Comparison of ENCODE assay signal across 13 cellular contexts in the genomic region with DNA sequence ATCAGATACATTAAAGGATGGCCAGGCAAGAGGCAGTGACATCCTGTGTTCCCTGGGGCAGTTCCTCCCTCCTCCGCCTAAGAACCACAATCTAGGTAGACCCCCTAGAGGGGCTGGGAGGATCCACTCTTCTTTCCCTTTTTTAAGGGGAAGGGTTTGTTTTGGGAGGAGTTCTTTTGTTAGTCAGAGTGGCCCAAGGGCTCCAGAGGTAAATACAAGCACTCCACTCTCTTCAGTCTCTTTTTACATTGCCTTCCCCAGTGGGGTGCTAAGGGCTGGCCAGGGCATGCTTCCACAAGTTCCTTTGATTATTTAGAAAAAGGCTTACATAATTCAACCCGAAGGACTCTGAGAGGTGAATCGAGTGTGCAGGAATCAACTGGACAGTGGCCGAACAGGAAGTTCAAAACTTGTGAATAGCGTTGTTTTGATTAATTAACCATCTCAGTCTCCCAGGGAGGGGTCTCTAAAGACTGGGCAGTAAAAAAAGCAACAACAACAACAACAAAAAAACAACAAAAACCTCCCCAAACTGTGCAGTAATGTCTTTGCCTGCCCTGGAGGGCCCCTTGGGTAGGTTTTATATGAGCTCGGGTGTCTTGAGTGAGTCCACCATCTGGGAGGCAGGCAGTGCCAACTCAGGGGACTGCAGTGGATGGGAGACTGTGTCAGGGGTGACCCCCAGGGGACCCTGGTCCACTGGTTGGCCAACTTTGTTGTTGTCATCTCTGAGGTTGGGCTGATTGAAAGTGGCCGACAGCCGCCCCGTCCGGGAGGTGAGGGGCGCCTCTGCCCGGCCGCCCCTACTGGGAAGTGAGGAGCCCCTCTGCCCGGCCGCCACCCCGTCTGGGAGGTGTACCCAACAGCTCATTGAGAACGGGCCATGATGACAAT. TPM values are rescaled to one million over a fixed set of nuclear protein-coding genes. Genes with fewer than 3 reads are reported as not detected.
DNase-seq lines count a peak whose midpoint lies in the region; ATAC-seq and TF ChIP-seq lines count a peak whose summit lies in the region.
"Had no signal": no experiment of that assay in that cellular context is flagged by ENCODE, and none has a peak within 500 bp of the region (broad histone marks: within the 10 kb centered on the region; RNA-seq: fewer than 3 reads in every experiment).

No MANE protein-coding gene starts in this region.

- H3K27me3 Mint-ChIP-seq in activated CD8-positive, alpha-beta memory T cell treated with anti-CD3 and anti-CD28 coated beads, Interleukin-2, amount 10 ng/mL, durations not matched to agents 7 days and 5 days = peaks cover 2% of the 10 kb centered on the region
- H3K27me3 Mint-ChIP-seq in stimulated activated naive CD8-positive, alpha-beta T cell treated with anti-CD3 and anti-CD28 coated beads, Interleukin-15, amount 100 ng/mL, for 72 hours = no peaks in the 10 kb centered on the region

- CTCF ChIA-PET in activated CD8-positive, alpha-beta memory T cell treated with anti-CD3 and anti-CD28 coated beads, Interleukin-2, amount 10 ng/mL, durations not matched to agents 7 days and 5 days (lab: Charles Lee) = interaction anchor here (1.3 to 6.6 kb wide), 3 partner anchors 12 to 93 kb away, joined by 3 to 38 read pairs (median 8); no protein-coding TSS in a partner anchor

- no peak for ATAC-seq in activated CD8-positive, alpha-beta memory T cell treated with anti-CD3 and anti-CD28 coated beads, Interleukin-2, amount 10 ng/mL, durations not matched to agents 7 days and 5 days
- peak; percentile 45 for ATAC-seq in stimulated activated naive CD8-positive, alpha-beta T cell treated with anti-CD3 and anti-CD28 coated beads, Interleukin-15, amount 100 ng/mL, for 72 hours
- ATAC-seq in GM18519 (IDR thresholded peaks at IDR 0.05; ENCODE audit: low FRiP score, unreplicated experiment) (no peak), GM18907 (IDR thresholded peaks at IDR 0.05; ENCODE audit: unreplicated experiment) (no peak)

- H3K36me3 Mint-ChIP-seq in activated CD8-positive, alpha-beta memory T cell treated with anti-CD3 and anti-CD28 coated beads, Interleukin-2, amount 10 ng/mL, durations not matched to agents 7 days and 5 days = peaks cover 15% of the 10 kb centered on the region

- no peak overlapping the region for H3K4me3 Mint-ChIP-seq in activated CD8-positive, alpha-beta memory T cell treated with anti-CD3 and anti-CD28 coated beads, Interleukin-2, amount 10 ng/mL, durations not matched to agents 7 days and 5 days
- H3K4me3 Mint-ChIP-seq in stimulated activated naive CD8-positive, alpha-beta T cell treated with anti-CD3 and anti-CD28 coated beads, Interleukin-15, amount 100 ng/mL, for 72 hours = no peak overlapping the region

- peaks cover 25% of the 10 kb centered on the region for H3K4me1 Mint-ChIP-seq in activated CD8-positive, alpha-beta memory T cell treated with anti-CD3 and anti-CD28 coated beads, Interleukin-2, amount 10 ng/mL, durations not matched to agents 7 days and 5 days
- peaks cover 50% of the 10 kb centered on the region for H3K4me1 Mint-ChIP-seq in stimulated activated naive CD8-positive, alpha-beta T cell treated with anti-CD3 and anti-CD28 coated beads, Interleukin-15, amount 100 ng/mL, for 72 hours

- H3K9me3 Mint-ChIP-seq in activated CD8-positive, alpha-beta memory T cell treated with anti-CD3 and anti-CD28 coated beads, Interleukin-2, amount 10 ng/mL, durations not matched to agents 7 days and 5 days (ENCODE audit: low read depth) = peaks cover 2% of the 10 kb centered on the region
- no peaks in the 10 kb centered on the region for H3K9me3 Mint-ChIP-seq in stimulated activated naive CD8-positive, alpha-beta T cell treated with anti-CD3 and anti-CD28 coated beads, Interleukin-15, amount 100 ng/mL, for 72 hours

- DNase-seq in activated CD8-positive, alpha-beta memory T cell treated with anti-CD3 and anti-CD28 coated beads, Interleukin-2, amount 10 ng/mL, durations not matched to agents 7 days and 5 days = no peak
- no peak for DNase-seq in activated CD8-positive, alpha-beta memory T cell treated with anti-CD3 and anti-CD28 coated beads, Interleukin-2, amount 50 U/mL, for 4 hours
- DNase-seq in epithelial cell of prostate (ENCODE audit: low read depth, low spot score) (no peak), occipital lobe (lab: John Stamatoyannopoulos, UW) (no peak)
- no peak for DNase-seq in stimulated activated naive CD8-positive, alpha-beta T cell treated with anti-CD3 and anti-CD28 coated beads, Interleukin-15, amount 100 ng/mL, for 72 hours
- DNase-seq: ACHN; stimulated activated CD4-positive, alpha-beta T cell treated with anti-CD3 and anti-CD28 coated beads, Interleukin-15, amount 100 ng/mL, for 24 hours; tibial artery had no signal

- H3K27ac ChIP-seq in epithelial cell of prostate = peak overlapping the region; percentile 68
- H3K27ac ChIP-seq: tibial artery had no signal

- H3K27ac Mint-ChIP-seq in activated CD8-positive, alpha-beta memory T cell treated with anti-CD3 and anti-CD28 coated beads, Interleukin-2, amount 10 ng/mL, durations not matched to agents 7 days and 5 days = peak overlapping the region; percentile 54
- H3K27ac Mint-ChIP-seq in stimulated activated naive CD8-positive, alpha-beta T cell treated with anti-CD3 and anti-CD28 coated beads, Interleukin-15, amount 100 ng/mL, for 72 hours = peak overlapping the region in 1 of 2 donors; percentile 72

TF ChIP-seq in PFSK-1, 5 proteins besides CTCF, POLR2A, EP300 and RAD21:
- TF ChIP-seq TAF1 (IDR thresholded peaks at IDR 0.05; ENCODE audit: borderline replicate concordance, insufficient read depth, low read length) (no peak), FOXP2 (optimal IDR thresholded peaks at IDR 0.05; ENCODE audit: borderline replicate concordance, extremely low read depth, extremely low read length, insufficient read depth) (no peak), SIN3A (IDR thresholded peaks at IDR 0.05; ENCODE audit: borderline replicate concordance, insufficient read depth, low read length) (peak; percentile 32; the same call in 1 of the 2 replicates), POLR2AphosphoS5 (IDR thresholded peaks at IDR 0.05; ENCODE audit: low read depth, low read length) (no peak)
- TF ChIP-seq, protein P1, sequence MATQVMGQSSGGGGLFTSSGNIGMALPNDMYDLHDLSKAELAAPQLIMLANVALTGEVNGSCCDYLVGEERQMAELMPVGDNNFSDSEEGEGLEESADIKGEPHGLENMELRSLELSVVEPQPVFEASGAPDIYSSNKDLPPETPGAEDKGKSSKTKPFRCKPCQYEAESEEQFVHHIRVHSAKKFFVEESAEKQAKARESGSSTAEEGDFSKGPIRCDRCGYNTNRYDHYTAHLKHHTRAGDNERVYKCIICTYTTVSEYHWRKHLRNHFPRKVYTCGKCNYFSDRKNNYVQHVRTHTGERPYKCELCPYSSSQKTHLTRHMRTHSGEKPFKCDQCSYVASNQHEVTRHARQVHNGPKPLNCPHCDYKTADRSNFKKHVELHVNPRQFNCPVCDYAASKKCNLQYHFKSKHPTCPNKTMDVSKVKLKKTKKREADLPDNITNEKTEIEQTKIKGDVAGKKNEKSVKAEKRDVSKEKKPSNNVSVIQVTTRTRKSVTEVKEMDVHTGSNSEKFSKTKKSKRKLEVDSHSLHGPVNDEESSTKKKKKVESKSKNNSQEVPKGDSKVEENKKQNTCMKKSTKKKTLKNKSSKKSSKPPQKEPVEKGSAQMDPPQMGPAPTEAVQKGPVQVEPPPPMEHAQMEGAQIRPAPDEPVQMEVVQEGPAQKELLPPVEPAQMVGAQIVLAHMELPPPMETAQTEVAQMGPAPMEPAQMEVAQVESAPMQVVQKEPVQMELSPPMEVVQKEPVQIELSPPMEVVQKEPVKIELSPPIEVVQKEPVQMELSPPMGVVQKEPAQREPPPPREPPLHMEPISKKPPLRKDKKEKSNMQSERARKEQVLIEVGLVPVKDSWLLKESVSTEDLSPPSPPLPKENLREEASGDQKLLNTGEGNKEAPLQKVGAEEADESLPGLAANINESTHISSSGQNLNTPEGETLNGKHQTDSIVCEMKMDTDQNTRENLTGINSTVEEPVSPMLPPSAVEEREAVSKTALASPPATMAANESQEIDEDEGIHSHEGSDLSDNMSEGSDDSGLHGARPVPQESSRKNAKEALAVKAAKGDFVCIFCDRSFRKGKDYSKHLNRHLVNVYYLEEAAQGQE (IDR thresholded peaks at IDR 0.05; ENCODE audit: insufficient read depth in 1 of 2, low read depth in 2 of 2, low read length in 2 of 2) = no peak
TF ChIP-seq in PFSK-1: peak in this region for 1.

RNA-seq across cellular contexts. Expression of a gene that starts 33.2 kb away (rescaled TPM):
- total RNA-seq in activated CD8-positive, alpha-beta memory T cell treated with anti-CD3 and anti-CD28 coated beads, Interleukin-2, amount 10 ng/mL, durations not matched to agents 7 days and 5 days = 1,000 to 10,000 TPM; 2,070 to 2,300 TPM
- polyA plus RNA-seq in PFSK-1 (2012; ENCODE audit: insufficient read length, low read depth) = 2,075 TPM
- 260 TPM for total RNA-seq in occipital lobe

RNA-seq across cellular contexts. Expression of a gene that starts 34.0 kb away (rescaled TPM):
- total RNA-seq in activated CD8-positive, alpha-beta memory T cell treated with anti-CD3 and anti-CD28 coated beads, Interleukin-2, amount 10 ng/mL, durations not matched to agents 7 days and 5 days = 10 to 100 TPM in 1 of 2 experiments, 1 to 10 TPM in 1; 4.8 to 10.1 TPM
- not detected for polyA plus RNA-seq in PFSK-1 (2012; ENCODE audit: insufficient read length, low read depth)
- total RNA-seq in occipital lobe = not detected
- total RNA-seq: mucosa of gallbladder, posterior vena cava had no signal
